1 cellular context compared by ENCODE assay signal in genomic region chr6:127023001-127023778, GRCh38.
TF ChIP-seq lines count a peak whose summit lies in the region.

No MANE protein-coding gene starts in this region.

TF ChIP-seq in HepG2, 621 proteins besides CTCF, POLR2A, EP300 and RAD21 (continued from another document and continues in another):
- TF ChIP-seq USF2 (IDR thresholded peaks at IDR 0.05; ENCODE audit: low read depth, low read length) (no peak), USF2 (CRISPR knock-in tag; IDR thresholded peaks at IDR 0.05; ENCODE audit: borderline replicate concordance) (no peak), ZKSCAN1 (IDR thresholded peaks at IDR 0.05; ENCODE audit: low read length) (no peak), ZNF496 (CRISPR knock-in tag; IDR thresholded peaks at IDR 0.05; ENCODE audit: insufficient replicate concordance) (no peak), ZNF713 (CRISPR knock-in tag; IDR thresholded peaks at IDR 0.05) (no peak), REPIN1 (CRISPR knock-in tag; IDR thresholded peaks at IDR 0.05; ENCODE audit: borderline replicate concordance, low read depth) (peak; percentile 94), ZNF780A (CRISPR knock-in tag; IDR thresholded peaks at IDR 0.05) (no peak), JARID2 (CRISPR knock-in tag; IDR thresholded peaks at IDR 0.05; ENCODE audit: insufficient replicate concordance) (no peak), HMGXB4 (CRISPR knock-in tag; IDR thresholded peaks at IDR 0.05; ENCODE audit: borderline replicate concordance in 1 of 2, low read depth in 1 of 2) (no peak), ZNF142 (CRISPR knock-in tag; IDR thresholded peaks at IDR 0.05) (no peak), ONECUT2 (CRISPR knock-in tag; IDR thresholded peaks at IDR 0.05) (peak; percentile 72; the same call in 1 of the 2 replicates), HOXD1 (CRISPR knock-in tag; IDR thresholded peaks at IDR 0.05) (peak; percentile 83; the same call in 1 of the 2 replicates), E2F2 (CRISPR knock-in tag; IDR thresholded peaks at IDR 0.05; ENCODE audit: borderline replicate concordance) (no peak), ZNF121 (CRISPR knock-in tag; IDR thresholded peaks at IDR 0.05) (no peak), ZNF326 (CRISPR knock-in tag; IDR thresholded peaks at IDR 0.05; ENCODE audit: borderline replicate concordance) (no peak), GATA4 (IDR thresholded peaks at IDR 0.05; ENCODE audit: borderline replicate concordance, low read depth) (peak; percentile 97), SOX5 (CRISPR knock-in tag; IDR thresholded peaks at IDR 0.05; ENCODE audit: borderline replicate concordance) (peak; percentile 93), ZNF335 (CRISPR knock-in tag; IDR thresholded peaks at IDR 0.05) (no peak), ZNF382 (CRISPR knock-in tag; IDR thresholded peaks at IDR 0.05; ENCODE audit: borderline replicate concordance) (no peak), JUNB (CRISPR knock-in tag; IDR thresholded peaks at IDR 0.05; ENCODE audit: borderline replicate concordance) (no peak), ZNF703 (CRISPR knock-in tag; IDR thresholded peaks at IDR 0.05; ENCODE audit: borderline replicate concordance) (peak; percentile 96; the same call in 1 of the 2 replicates), NR2F6 (IDR thresholded peaks at IDR 0.05) (peak; percentile 96), NR2F6 (CRISPR knock-in tag; IDR thresholded peaks at IDR 0.05) (peak; percentile 86), LRRFIP1 (CRISPR knock-in tag; conservative IDR thresholded peaks at IDR 0.05) (no peak), THAP7 (CRISPR knock-in tag; IDR thresholded peaks at IDR 0.05) (no peak), ZNF563 (CRISPR knock-in tag; IDR thresholded peaks at IDR 0.05) (no peak), SP1 (IDR thresholded peaks at IDR 0.05) (no peak), SP1 (CRISPR knock-in tag; IDR thresholded peaks at IDR 0.05) (no peak), ZNF20 (CRISPR knock-in tag; IDR thresholded peaks at IDR 0.05) (no peak), ZNF383 (CRISPR knock-in tag; IDR thresholded peaks at IDR 0.05; ENCODE audit: borderline replicate concordance) (no peak), MTA1 (CRISPR knock-in tag; IDR thresholded peaks at IDR 0.05; ENCODE audit: borderline replicate concordance) (no peak), YEATS4 (CRISPR knock-in tag; IDR thresholded peaks at IDR 0.05; ENCODE audit: borderline replicate concordance) (no peak), ZNF891 (CRISPR knock-in tag; IDR thresholded peaks at IDR 0.05) (no peak), RARG (CRISPR knock-in tag; IDR thresholded peaks at IDR 0.05; ENCODE audit: low read depth) (no peak), ZNF75D (CRISPR knock-in tag; IDR thresholded peaks at IDR 0.05; ENCODE audit: borderline replicate concordance) (no peak), FUBP1 (CRISPR knock-in tag; IDR thresholded peaks at IDR 0.05; ENCODE audit: borderline replicate concordance) (no peak), HNF4A (CRISPR knock-in tag; IDR thresholded peaks at IDR 0.05) (peak; percentile 46; the same call in 1 of the 2 replicates), MAF1 (CRISPR knock-in tag; IDR thresholded peaks at IDR 0.05; ENCODE audit: borderline replicate concordance) (no peak), SMAD3 (CRISPR knock-in tag; IDR thresholded peaks at IDR 0.05) (peak; percentile 72; the same call in 1 of the 2 replicates), RCOR2 (CRISPR knock-in tag; IDR thresholded peaks at IDR 0.05) (peak; percentile 91), CHD2 (IDR thresholded peaks at IDR 0.05; ENCODE audit: low read depth, low read length) (no peak), ZNF609 (CRISPR knock-in tag; IDR thresholded peaks at IDR 0.05; ENCODE audit: borderline replicate concordance) (peak; percentile 100)
